17 cellular contexts compared by ENCODE assay signal in the genomic region with DNA sequence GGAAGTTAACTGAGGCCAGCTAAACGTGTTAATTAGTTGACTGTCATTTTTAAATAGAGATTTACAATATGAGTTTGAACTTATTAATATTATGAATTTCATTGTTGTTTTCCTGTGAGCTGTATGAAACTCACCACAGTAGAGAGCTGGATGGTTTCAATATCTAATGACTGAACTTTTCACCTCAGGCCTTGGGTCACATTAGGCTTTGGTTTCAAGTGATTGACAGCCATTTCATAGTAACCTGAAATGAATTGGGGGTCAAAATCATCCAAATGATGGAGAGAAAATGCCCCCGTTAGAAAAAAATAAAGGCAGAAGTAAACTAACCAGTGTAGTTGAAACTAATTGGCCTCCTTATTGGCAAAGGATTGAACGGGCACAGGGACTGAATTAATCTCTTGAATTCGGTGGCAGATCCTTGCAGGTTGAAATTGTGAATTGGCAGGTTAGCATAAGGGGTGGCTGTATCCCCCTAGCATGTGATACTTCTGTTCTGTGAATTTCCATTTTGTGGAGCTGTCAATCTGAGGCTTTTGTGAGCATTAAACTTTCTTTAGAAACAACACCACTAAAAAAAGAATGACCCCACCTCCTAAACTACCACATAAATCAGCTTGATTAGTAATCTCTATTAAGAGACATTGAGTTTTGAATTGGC.
DNase-seq lines count a peak whose midpoint lies in the region; ATAC-seq and TF ChIP-seq lines count a peak whose summit lies in the region.
"Had no signal": no experiment of that assay in that cellular context is flagged by ENCODE, and none has a peak within 500 bp of the region (broad histone marks: within the 10 kb centered on the region; RNA-seq: fewer than 3 reads in every experiment).

No MANE protein-coding gene starts in this region.

- in situ Hi-C loops in mammary epithelial cell (cut with MboI; ENCODE audit: low sequenced_read_pairs in 2 of 2): no loop called here

- WGBS in mammary epithelial cell (ENCODE audit: low coverage, missing lambda C conversion rate): 48% methylated on average over 4 of the region's 4 CpGs

- H3K9me3 ChIP-seq in mammary epithelial cell (replicated peaks; ENCODE audit: insufficient read depth, low read length): no peaks in the 10 kb centered on the region
- H3K9me3 ChIP-seq: pancreas had no signal

- DNase-seq in GM12865 (ENCODE audit: low read depth) (peak; percentile 38), NAMALWA (ENCODE audit: low spot score) (no peak), left ventricle myocardium superior (no peak), mammary epithelial cell (no peak), cerebellar cortex (ENCODE audit: low spot score) (no peak)
- DNase-seq: activated naive CD8-positive, alpha-beta T cell treated with anti-CD3 and anti-CD28 coated beads for 36 hours; CD4-positive, CD25-positive, alpha-beta regulatory T cell; cerebellar nuclear complex; islet precursor cell; NCI-H1105 treated with DMSO at 0.1 percent for 48 hours; NCI-H510A treated with DMSO at 0.1 percent for 48 hours; pancreas; T-cell had no signal

- ATAC-seq in GM19452 (IDR thresholded peaks at IDR 0.05; ENCODE audit: unreplicated experiment) (peak; percentile 58), HG02852 (IDR thresholded peaks at IDR 0.05; ENCODE audit: unreplicated experiment) (peak; percentile 58), HG03571 (IDR thresholded peaks at IDR 0.05; ENCODE audit: unreplicated experiment) (peak; percentile 55), left ventricle myocardium superior (no peak)
- ATAC-seq: pancreas, T-cell had no signal

- H3K79me2 ChIP-seq in mammary epithelial cell (ENCODE audit: insufficient read depth, low read length): no peaks in the 10 kb centered on the region

- TF ChIP-seq CTCF in GM12865 (IDR thresholded peaks at IDR 0.05; ENCODE audit: insufficient read depth, low read depth, low read length, missing control alignments): no peak
- no peak for TF ChIP-seq CTCF in mammary epithelial cell (conservative IDR thresholded peaks at IDR 0.05 in 1 of 2, IDR thresholded peaks at IDR 0.05 in 1 of 2; ENCODE audit: extremely low read depth in 1 of 2, insufficient read depth in 1 of 2, low read depth in 1 of 2, low read length in 2 of 2)

- no peaks in the 10 kb centered on the region for H3K36me3 ChIP-seq in mammary epithelial cell (ENCODE audit: insufficient read depth, low read length)
- H3K36me3 ChIP-seq: pancreas had no signal

- no peak overlapping the region for H3K9ac ChIP-seq in mammary epithelial cell (ENCODE audit: insufficient read depth, low read length)

- no peak overlapping the region for H2AFZ ChIP-seq in mammary epithelial cell (ENCODE audit: low read depth, low read length)

- no peak overlapping the region for H3K27ac ChIP-seq in mammary epithelial cell (ENCODE audit: insufficient read depth, low read depth, low read length)
- H3K27ac ChIP-seq: pancreas, RWPE1 had no signal

- intact Hi-C loops in left ventricle myocardium superior (cut with micrococcal nuclease): no loop called here
- intact Hi-C loops in mammary epithelial cell (cut with micrococcal nuclease): loop anchor here (5.0 kb wide), 1 partner anchor 371 kb away; no protein-coding TSS in a partner anchor

- no peaks in the 10 kb centered on the region for H3K27me3 ChIP-seq in mammary epithelial cell (ENCODE audit: insufficient read depth, low read length)
- H3K27me3 ChIP-seq: pancreas had no signal

- CTCF ChIA-PET in mammary epithelial cell (lab: Charles Lee; ENCODE audit: low non-redundant PET): no interaction called here

- no peaks in the 10 kb centered on the region for H4K20me1 ChIP-seq in mammary epithelial cell (ENCODE audit: insufficient read depth, low read length)

- H3K4me3 ChIP-seq in GM12865 (ENCODE audit: low read depth, low read length) (no peak overlapping the region), mammary epithelial cell (replicated peaks in 1 of 3; ENCODE audit: insufficient read depth in 1 of 3, low read depth in 2 of 3, low read length in 3 of 3) (no peak overlapping the region)
- H3K4me3 ChIP-seq: pancreas had no signal

- BruUV-seq in mammary epithelial cell (replicated peaks; lab: Mats Ljungman, UMichigan): no TSS peak

- no peaks in the 10 kb centered on the region for H3K4me1 ChIP-seq in mammary epithelial cell (ENCODE audit: insufficient read depth, low read length)
- H3K4me1 ChIP-seq: pancreas had no signal

- H3K4me2 ChIP-seq in mammary epithelial cell (ENCODE audit: insufficient read depth, low read depth, low read length): no peak overlapping the region

- dilution Hi-C loops in mammary epithelial cell (cut with HindIII; ENCODE audit: low sequenced_read_pairs): no loop called here
